ENCODE assay signal across 9 cellular contexts in genomic region chr7:50962962-50963374, GRCh38.
DNase-seq lines count a peak whose midpoint lies in the region; ATAC-seq and TF ChIP-seq lines count a peak whose summit lies in the region.
"Had no signal": no experiment of that assay in that cellular context is flagged by ENCODE, and none has a peak within 500 bp of the region (broad histone marks: within the 10 kb centered on the region; RNA-seq: fewer than 3 reads in every experiment).

No MANE protein-coding gene starts in this region.

- intact Hi-C loops in right cardiac atrium (cut with DNase I): no loop called here
- intact Hi-C loops in activated naive CD4-positive, alpha-beta T cell treated with anti-CD3 and anti-CD28 coated beads for 36 hours (cut with micrococcal nuclease): no loop called here

- CTCF ChIA-PET in activated naive CD4-positive, alpha-beta T cell treated with anti-CD3 and anti-CD28 coated beads for 36 hours (lab: Charles Lee): interaction anchor here (0.6 kb wide), 1 partner anchor 178 kb away, joined by 6 read pairs; no protein-coding TSS in a partner anchor

- TF ChIP-seq CTCF in GM20000 (IDR thresholded peaks at IDR 0.05; ENCODE audit: extremely low read depth, missing control alignments): no peak

- no peaks in the 10 kb centered on the region for H3K9me3 ChIP-seq in right cardiac atrium (ENCODE audit: control insufficient read depth, low read length)

- 34% methylated on average over 4 of the region's 4 CpGs for WGBS in right cardiac atrium

- H3K4me1 ChIP-seq in right cardiac atrium (ENCODE audit: control insufficient read depth, insufficient read depth, low read length): no peaks in the 10 kb centered on the region

- peak; percentile 91 for TF ChIP-seq EP300 in Ishikawa (IDR thresholded peaks at IDR 0.05; ENCODE audit: borderline replicate concordance)

- H3K27ac ChIP-seq in right cardiac atrium (ENCODE audit: low read length): no peak overlapping the region
- H3K27ac ChIP-seq: HL-60 had no signal

- no peak overlapping the region for H3K27ac Mint-ChIP-seq in activated naive CD4-positive, alpha-beta T cell treated with anti-CD3 and anti-CD28 coated beads for 36 hours

- H3K4me1 Mint-ChIP-seq in activated naive CD4-positive, alpha-beta T cell treated with anti-CD3 and anti-CD28 coated beads for 36 hours (ENCODE audit: low read depth): no peaks in the 10 kb centered on the region

- TF ChIP-seq RAD21 in Ishikawa (IDR thresholded peaks at IDR 0.05; ENCODE audit: low read depth): no peak

- no peak overlapping the region for H3K4me3 ChIP-seq in right cardiac atrium (ENCODE audit: low read length)

- peaks cover 10% of the 10 kb centered on the region for H3K9me3 Mint-ChIP-seq in activated naive CD4-positive, alpha-beta T cell treated with anti-CD3 and anti-CD28 coated beads for 36 hours

- peaks cover 6% of the 10 kb centered on the region for H3K27me3 Mint-ChIP-seq in activated naive CD4-positive, alpha-beta T cell treated with anti-CD3 and anti-CD28 coated beads for 36 hours (ENCODE audit: low read depth)

- ATAC-seq in SK-N-SH treated with all-trans-retinoic acid at 6 μM for 48 hours: peak; percentile 61
- peak; percentile 90 to 96 for ATAC-seq in right cardiac atrium

- peak; percentile 54 for DNase-seq in GM03348 (ENCODE audit: low spot score)
- peak; percentile 72 to 87 (median 86) for DNase-seq in right cardiac atrium
- no peak for DNase-seq in GM20000 (ENCODE audit: low spot score)
- DNase-seq in activated naive CD4-positive, alpha-beta T cell treated with anti-CD3 and anti-CD28 coated beads for 36 hours: no peak
- DNase-seq in T-helper 9 cell: no peak
- DNase-seq in Kasumi-1 (lab: John Stamatoyannopoulos, UW): no peak

- H3K36me3 Mint-ChIP-seq in activated naive CD4-positive, alpha-beta T cell treated with anti-CD3 and anti-CD28 coated beads for 36 hours (ENCODE audit: low read depth): peaks cover 1% of the 10 kb centered on the region

- no peaks in the 10 kb centered on the region for H3K27me3 ChIP-seq in right cardiac atrium (ENCODE audit: control insufficient read depth, insufficient read depth)

- no peak overlapping the region for H3K4me3 Mint-ChIP-seq in activated naive CD4-positive, alpha-beta T cell treated with anti-CD3 and anti-CD28 coated beads for 36 hours

TF ChIP-seq in Ishikawa, 13 proteins besides CTCF, POLR2A, EP300 and RAD21 (continues in another document):
- TF ChIP-seq CREB1 (IDR thresholded peaks at IDR 0.05; ENCODE audit: low read depth) (no peak), FOXM1 (IDR thresholded peaks at IDR 0.05; ENCODE audit: borderline replicate concordance, low read depth) (peak; percentile 62; the same call in 1 of the 2 replicates), YY1 (IDR thresholded peaks at IDR 0.05; ENCODE audit: low read depth) (0 out of 2 replicates have a peak, but pooled peaks have one; percentile 11), ZBTB7A (IDR thresholded peaks at IDR 0.05; ENCODE audit: low read depth) (no peak), NFIC (IDR thresholded peaks at IDR 0.05) (peak; percentile 98), REST (IDR thresholded peaks at IDR 0.05; ENCODE audit: low read depth) (no peak), EGR1 (IDR thresholded peaks at IDR 0.05) (0 out of 2 replicates have a peak, but pooled peaks have one; percentile 4), TEAD4 (IDR thresholded peaks at IDR 0.05) (peak; percentile 60; the same call in 1 of the 2 replicates), TAF1 (IDR thresholded peaks at IDR 0.05; ENCODE audit: low read depth) (no peak), MAX (IDR thresholded peaks at IDR 0.05) (peak; percentile 72), TCF12 (IDR thresholded peaks at IDR 0.05; ENCODE audit: low read depth) (peak; percentile 94)
- TF ChIP-seq, protein P1, sequence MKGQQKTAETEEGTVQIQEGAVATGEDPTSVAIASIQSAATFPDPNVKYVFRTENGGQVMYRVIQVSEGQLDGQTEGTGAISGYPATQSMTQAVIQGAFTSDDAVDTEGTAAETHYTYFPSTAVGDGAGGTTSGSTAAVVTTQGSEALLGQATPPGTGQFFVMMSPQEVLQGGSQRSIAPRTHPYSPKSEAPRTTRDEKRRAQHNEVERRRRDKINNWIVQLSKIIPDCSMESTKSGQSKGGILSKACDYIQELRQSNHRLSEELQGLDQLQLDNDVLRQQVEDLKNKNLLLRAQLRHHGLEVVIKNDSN (IDR thresholded peaks at IDR 0.05): no peak

TF ChIP-seq in SK-N-SH treated with all-trans-retinoic acid at 6 μM for 48 hours, 23 proteins besides CTCF, POLR2A, EP300 and RAD21:
- no peak for TF ChIP-seq ZNF565 (CRISPR knock-in tag; conservative IDR thresholded peaks at IDR 0.05; ENCODE audit: low read depth)
- TF ChIP-seq, protein P2, sequence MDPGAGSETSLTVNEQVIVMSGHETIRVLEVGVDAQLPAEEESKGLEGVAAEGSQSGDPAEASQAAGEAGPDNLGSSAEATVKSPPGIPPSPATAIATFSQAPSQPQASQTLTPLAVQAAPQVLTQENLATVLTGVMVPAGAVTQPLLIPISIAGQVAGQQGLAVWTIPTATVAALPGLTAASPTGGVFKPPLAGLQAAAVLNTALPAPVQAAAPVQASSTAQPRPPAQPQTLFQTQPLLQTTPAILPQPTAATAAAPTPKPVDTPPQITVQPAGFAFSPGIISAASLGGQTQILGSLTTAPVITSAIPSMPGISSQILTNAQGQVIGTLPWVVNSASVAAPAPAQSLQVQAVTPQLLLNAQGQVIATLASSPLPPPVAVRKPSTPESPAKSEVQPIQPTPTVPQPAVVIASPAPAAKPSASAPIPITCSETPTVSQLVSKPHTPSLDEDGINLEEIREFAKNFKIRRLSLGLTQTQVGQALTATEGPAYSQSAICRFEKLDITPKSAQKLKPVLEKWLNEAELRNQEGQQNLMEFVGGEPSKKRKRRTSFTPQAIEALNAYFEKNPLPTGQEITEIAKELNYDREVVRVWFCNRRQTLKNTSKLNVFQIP (CRISPR knock-in tag; IDR thresholded peaks at IDR 0.05; ENCODE audit: borderline replicate concordance, low read depth): no peak
- no peak for TF ChIP-seq CSDC2 (CRISPR knock-in tag; IDR thresholded peaks at IDR 0.05)
- no peak for TF ChIP-seq CSRNP3 (CRISPR knock-in tag; IDR thresholded peaks at IDR 0.05)
- no peak for TF ChIP-seq OSR1 (CRISPR knock-in tag; IDR thresholded peaks at IDR 0.05)
- no peak for TF ChIP-seq BACH2 (CRISPR knock-in tag; IDR thresholded peaks at IDR 0.05; ENCODE audit: borderline replicate concordance)
- no peak for TF ChIP-seq ZNF8 (CRISPR knock-in tag; IDR thresholded peaks at IDR 0.05)

Comparison
In these comparisons a context has a peak if more than half of its experiments do, and no peak if none do; other contexts are left out.
1. DNase-seq: peak in GM03348 (single experiment) and right cardiac atrium (3 of 3); none in GM20000 (single experiment), activated naive CD4-positive, alpha-beta T cell treated with anti-CD3 and anti-CD28 coated beads for 36 hours (single experiment), T-helper 9 cell (single experiment) and Kasumi-1 (0 of 2).